13 cellular contexts compared by ENCODE assay signal in the genomic region with DNA sequence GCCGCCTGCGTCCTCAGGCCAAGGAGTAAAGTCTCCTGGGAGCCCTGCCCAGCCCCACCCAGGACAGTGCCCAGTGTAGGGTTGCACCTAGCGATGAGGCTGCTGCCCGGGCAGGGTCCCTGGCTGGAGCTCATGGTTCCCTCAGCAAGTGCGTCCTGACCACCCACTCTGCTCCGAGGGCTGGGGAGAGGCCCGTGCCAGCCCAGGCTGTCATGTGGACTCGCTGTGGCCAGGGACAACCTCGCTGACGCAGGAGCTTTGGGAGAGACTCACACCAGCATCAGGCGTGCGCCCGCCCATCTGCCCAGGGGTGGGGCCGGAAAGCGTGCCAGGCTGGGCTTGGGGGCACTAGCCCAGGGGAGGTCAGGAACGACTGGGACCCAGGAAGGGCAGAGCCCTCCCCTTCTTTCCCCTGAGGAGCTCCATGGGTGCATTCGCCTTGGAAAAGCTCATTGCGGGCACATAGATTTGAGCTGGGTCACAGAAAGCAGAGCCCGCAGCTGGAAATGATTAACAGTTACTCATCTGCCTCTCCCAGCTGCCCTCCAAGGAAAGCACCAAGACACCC. TPM values are rescaled to one million over a fixed set of nuclear protein-coding genes. Genes with fewer than 3 reads are reported as not detected.
DNase-seq lines count a peak whose midpoint lies in the region; ATAC-seq and TF ChIP-seq lines count a peak whose summit lies in the region.
"Had no signal": no experiment of that assay in that cellular context is flagged by ENCODE, and none has a peak within 500 bp of the region (broad histone marks: within the 10 kb centered on the region; RNA-seq: fewer than 3 reads in every experiment).

No MANE protein-coding gene starts in this region.

- H3K36me3 ChIP-seq in HCT116 (ENCODE audit: control insufficient read depth in 1 of 2, insufficient read depth in 2 of 2, low read length in 2 of 2) (no peaks in the 10 kb centered on the region), HAP-1 (replicated peaks) (no peaks in the 10 kb centered on the region)
- H3K36me3 ChIP-seq: heart left ventricle, sigmoid colon had no signal

- no peak for TF ChIP-seq POLR2A in HCT116 (IDR thresholded peaks at IDR 0.05; ENCODE audit: borderline replicate concordance, extremely low read depth, insufficient read depth, insufficient read length)

- H3K9me3 ChIP-seq in HCT116 (ENCODE audit: control insufficient read depth in 1 of 2, insufficient read depth in 1 of 2, low read depth in 1 of 2, low read length in 2 of 2) (peaks cover 0 to 8% of the 10 kb centered on the region in 2 experiments; a peak in 1 of 4 replicates), HAP-1 (no peaks in the 10 kb centered on the region)

- peaks cover 13 to 22% of the 10 kb centered on the region in 2 experiments for H3K4me1 ChIP-seq in HCT116 (ENCODE audit: control insufficient read depth in 1 of 2, insufficient read depth in 2 of 2, low read length in 2 of 2)
- no peaks in the 10 kb centered on the region for H3K4me1 ChIP-seq in HAP-1
- H3K4me1 ChIP-seq: heart left ventricle, sigmoid colon had no signal

- H3K4me3 ChIP-seq in HCT116 (replicated peaks in 1 of 2; ENCODE audit: low read depth in 1 of 2, low read length in 2 of 2) (peak overlapping the region; percentile 24 to 41), HAP-1 (no peak overlapping the region)
- H3K4me3 ChIP-seq: heart left ventricle, sigmoid colon had no signal

- CTCF ChIA-PET in HCT116 (lab: Charles Lee) = interaction anchor here (0.9 to 2.3 kb wide), 3 partner anchors 18 to 68 kb away, joined by 5 to 16 read pairs (median 5); no protein-coding TSS in a partner anchor

- peak; percentile 99 for DNase-seq in ACHN
- DNase-seq in HCT116 (ENCODE audit: low read depth, low spot score) = peak; percentile 21
- DNase-seq in T1000 (lab: John Stamatoyannopoulos, UW) = peak; percentile 72
- peak; percentile 93 for DNase-seq in glomerular visceral epithelial cell (ENCODE audit: extremely low spot score)
- no peak for DNase-seq in amygdala (lab: John Stamatoyannopoulos, UW)
- no peak for DNase-seq in HAP-1 (ENCODE audit: low spot score in 2 of 2)
- no peak for DNase-seq in superior temporal gyrus (ENCODE audit: extremely low spot score)
- DNase-seq: CD4-positive, alpha-beta T cell; central memory CD4-positive, alpha-beta T cell; heart left ventricle; NCI-H1417 treated with DMSO at 0.1 percent for 48 hours; sigmoid colon had no signal

- no peaks in the 10 kb centered on the region for H3K79me2 ChIP-seq in HCT116 (ENCODE audit: insufficient read depth, low read length)

- ATAC-seq in HCT116 (peak; percentile 81), HG03097 (IDR thresholded peaks at IDR 0.05; ENCODE audit: low FRiP score, unreplicated experiment) (no peak)
- ATAC-seq: heart left ventricle had no signal

- no peaks in the 10 kb centered on the region for H4K20me1 ChIP-seq in HCT116 (ENCODE audit: insufficient read depth)

- H3K27ac ChIP-seq in HCT116 (ENCODE audit: low read depth, low read length) = no peak overlapping the region; the same call in 1 of the 2 replicates
- H3K27ac ChIP-seq: heart left ventricle, sigmoid colon had no signal

- BruUV-seq in HCT116 (replicated peaks; lab: Mats Ljungman, UMichigan) = no TSS peak

- POLR2A ChIA-PET in HCT116 (lab: Charles Lee) = interaction anchor here (1.1 to 1.4 kb wide), 2 partner anchors 24 to 67 kb away, joined by 3 to 4 read pairs; no protein-coding TSS in a partner anchor

- H3K9me2 ChIP-seq in HCT116 (ENCODE audit: insufficient read depth) = no peaks in the 10 kb centered on the region

- in situ Hi-C loops in ACHN (cut with HindIII; ENCODE audit: low pct_ligation_motif_present, low pct_unique_long_range_greater_than_20kb, low sequenced_read_pairs) = no loop called here
- in situ Hi-C loops in HAP-1 (cut with MboI; ENCODE audit: low sequenced_read_pairs) = loop anchor here (25.0 kb wide), 1 partner anchor 96 kb away; no protein-coding TSS in a partner anchor

- H3K9ac ChIP-seq in HCT116 (ENCODE audit: low read length) = peak overlapping the region; percentile 28

- RAD21 ChIA-PET in HCT116 (lab: Charles Lee; ENCODE audit: low non-redundant PET in 1 of 2, low total read pairs in 2 of 2, uncharacterized antibody in 2 of 2, unreplicated experiment in 2 of 2) = interaction anchor here in 1 of 2 experiments (0.5 to 0.6 kb wide), 2 partner anchors 20 to 38 kb away, joined by 3 to 4 read pairs; no protein-coding TSS in a partner anchor

- no peak for TF ChIP-seq RAD21 in HCT116 (IDR thresholded peaks at IDR 0.05; ENCODE audit: low read depth)

- H3K27me3 ChIP-seq in HCT116 (ENCODE audit: insufficient read depth, low read length) (peaks cover 17% of the 10 kb centered on the region), HAP-1 (ENCODE audit: low read depth) (peaks cover 21% of the 10 kb centered on the region)

- TF ChIP-seq CTCF in HCT116 (IDR thresholded peaks at IDR 0.05 in 2 of 3, conservative IDR thresholded peaks at IDR 0.05 in 1 of 3; ENCODE audit: borderline replicate concordance in 1 of 3, insufficient read depth in 1 of 3, low read depth in 2 of 3, low read length in 2 of 3) = no peak

- H2AFZ ChIP-seq in HCT116 (ENCODE audit: low read depth, low read length, poor library complexity, severe bottlenecking) = no peak overlapping the region

- H3K4me2 ChIP-seq in HCT116 (ENCODE audit: low read length) = peak overlapping the region; percentile 73

- intact Hi-C loops in HCT116 (cut with micrococcal nuclease) = no loop called here

TF ChIP-seq in HCT116, 20 proteins besides CTCF, POLR2A, EP300 and RAD21:
- TF ChIP-seq EZH2 (IDR thresholded peaks at IDR 0.05) = no peak
- TF ChIP-seq POLR2AphosphoS5 (IDR thresholded peaks at IDR 0.05; ENCODE audit: low read depth, low read length) = peak; percentile 36; the same call in 1 of the 2 replicates
- TF ChIP-seq CBX3 (IDR thresholded peaks at IDR 0.05; ENCODE audit: low read depth) = no peak
- TF ChIP-seq YY1 (IDR thresholded peaks at IDR 0.05; ENCODE audit: extremely low read depth, insufficient replicate concordance, low read depth, low read length) = peak; percentile 5
- TF ChIP-seq, protein P1, sequence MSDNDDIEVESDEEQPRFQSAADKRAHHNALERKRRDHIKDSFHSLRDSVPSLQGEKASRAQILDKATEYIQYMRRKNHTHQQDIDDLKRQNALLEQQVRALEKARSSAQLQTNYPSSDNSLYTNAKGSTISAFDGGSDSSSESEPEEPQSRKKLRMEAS (IDR thresholded peaks at IDR 0.05) = peak; percentile 83
- no peak for TF ChIP-seq SIN3A (IDR thresholded peaks at IDR 0.05; ENCODE audit: low read depth)
- TF ChIP-seq ELF1 (IDR thresholded peaks at IDR 0.05; ENCODE audit: borderline replicate concordance, low read depth) = no peak
- TF ChIP-seq JUND (IDR thresholded peaks at IDR 0.05) = no peak
- TF ChIP-seq, protein P2, sequence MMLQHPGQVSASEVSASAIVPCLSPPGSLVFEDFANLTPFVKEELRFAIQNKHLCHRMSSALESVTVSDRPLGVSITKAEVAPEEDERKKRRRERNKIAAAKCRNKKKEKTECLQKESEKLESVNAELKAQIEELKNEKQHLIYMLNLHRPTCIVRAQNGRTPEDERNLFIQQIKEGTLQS (IDR thresholded peaks at IDR 0.05) = no peak
TF ChIP-seq in HCT116: peak in this region for 3.

RNA-seq across cellular contexts. Expression of a gene that starts 19.7 kb away (rescaled TPM):
- 1.1 TPM for total RNA-seq in HCT116 (2021; ENCODE audit: unreplicated experiment)
- 0.73 and 1.1 TPM in 2 replicates for polyA plus RNA-seq in HCT116 (2012)
- total RNA-seq: CD4-positive, alpha-beta T cell; heart left ventricle; sigmoid colon had no signal
- polyA plus RNA-seq: heart left ventricle had no signal

RNA-seq across cellular contexts. Expression of a gene that starts 24.4 kb away (rescaled TPM):
- total RNA-seq in HCT116 (2021; ENCODE audit: unreplicated experiment) = 158 TPM
- polyA plus RNA-seq in HCT116 (2012) = 113 and 129 TPM in 2 replicates

RNA-seq across cellular contexts. Expression of a gene that starts 24.5 kb away (rescaled TPM):
- 24.9 TPM for total RNA-seq in HCT116 (2021; ENCODE audit: unreplicated experiment)
- 6.8 and 12.2 TPM in 2 replicates for polyA plus RNA-seq in HCT116 (2012)

RNA-seq across cellular contexts. Expression of a gene that starts 53.3 kb away (rescaled TPM):
- 165 TPM for total RNA-seq in HCT116 (2021; ENCODE audit: unreplicated experiment)
- polyA plus RNA-seq in HCT116 (2012) = 180 and 191 TPM in 2 replicates

RNA-seq across cellular contexts. Expression of a gene that starts 57.6 kb away (rescaled TPM):
- total RNA-seq in HCT116 (2021; ENCODE audit: unreplicated experiment) = 201 TPM
- polyA plus RNA-seq in HCT116 (2012) = 136 and 148 TPM in 2 replicates

Comparison
In these comparisons a context has a peak if more than half of its experiments do, and no peak if none do; other contexts are left out.
1. DNase-seq: peak in ACHN (single experiment), HCT116 (single experiment), T1000 (single experiment) and glomerular visceral epithelial cell (single experiment); none in amygdala (0 of 56), HAP-1 (0 of 2) and superior temporal gyrus (single experiment).